24 cellular contexts compared by ENCODE assay signal in genomic region chr9:23772384-23772783, GRCh38. TPM values are rescaled to one million over a fixed set of nuclear protein-coding genes. Genes with fewer than 3 reads are reported as not detected.
"Had no signal": no experiment of that assay in that cellular context is flagged by ENCODE, and none has a peak within 500 bp of the region (broad histone marks: within the 10 kb centered on the region; RNA-seq: fewer than 3 reads in every experiment).

No MANE protein-coding gene starts in this region.

- H3K27me3 ChIP-seq: body of pancreas, Peyer's patch had no signal

- ATAC-seq: activated CD4-positive, CD25-positive, alpha-beta regulatory T cell treated with anti-CD3 and anti-CD28 coated beads, Interleukin-2, amount 50 U/mL, for 24 hours; activated CD8-positive, alpha-beta T cell treated with anti-CD3 and anti-CD28 coated beads for 36 hours; body of pancreas had no signal

- H3K4me3 ChIP-seq: body of pancreas, Peyer's patch had no signal

- H3K27me3 Mint-ChIP-seq: activated CD8-positive, alpha-beta T cell treated with anti-CD3 and anti-CD28 coated beads for 36 hours; activated naive CD4-positive, alpha-beta T cell treated with anti-CD3 and anti-CD28 coated beads, Interleukin-2, amount 50 U/mL, for 24 hours had no signal

- H3K4me3 Mint-ChIP-seq: activated CD8-positive, alpha-beta T cell treated with anti-CD3 and anti-CD28 coated beads for 36 hours; activated naive CD4-positive, alpha-beta T cell treated with anti-CD3 and anti-CD28 coated beads, Interleukin-2, amount 50 U/mL, for 24 hours; T-helper 1 cell treated with Interleukin-12 subunit alpha and Interleukin-12 subunit beta and Interleukin-4 antibody, amounts not matched to agents 30 μg/mL and 1 μg/mL, for 36 hours had no signal

- H3K36me3 ChIP-seq: Peyer's patch had no signal

- H3K9me3 Mint-ChIP-seq: activated naive CD4-positive, alpha-beta T cell treated with anti-CD3 and anti-CD28 coated beads, Interleukin-2, amount 50 U/mL, for 24 hours had no signal

- H3K36me3 Mint-ChIP-seq: activated naive CD4-positive, alpha-beta T cell treated with anti-CD3 and anti-CD28 coated beads, Interleukin-2, amount 50 U/mL, for 24 hours had no signal

- DNase-seq: activated CD4-positive, alpha-beta T cell treated with anti-CD3 and anti-CD28 coated beads for 4 hours; activated CD8-positive, alpha-beta memory T cell treated with anti-CD3 and anti-CD28 coated beads, Interleukin-2, amount 50 U/mL, for 48 hours; activated CD8-positive, alpha-beta T cell treated with anti-CD3 and anti-CD28 coated beads for 36 hours; activated T-cell treated with anti-CD3 and anti-CD28 coated beads, Interleukin-2, amount 50 U/mL, for 1 hour; aorta; body of pancreas; IMR-90; Kasumi-1; KBM-7; NCI-H1048; NCI-H146; NCI-H187 treated with DMSO at 0.1 percent for 48 hours; NCI-H2081 treated with DMSO at 0.1 percent for 48 hours; NCI-H2171 treated with DMSO at 0.1 percent for 48 hours; NCI-H526; NK-92 treated with Interleukin-12 subunit alpha and Interleukin-12 subunit beta, amount 100 ng/mL, for 24 hours; OCI-M1; Peyer's patch; SHP77 had no signal

- H3K27ac Mint-ChIP-seq: activated CD8-positive, alpha-beta T cell treated with anti-CD3 and anti-CD28 coated beads for 36 hours; activated naive CD4-positive, alpha-beta T cell treated with anti-CD3 and anti-CD28 coated beads, Interleukin-2, amount 50 U/mL, for 24 hours; T-helper 1 cell treated with Interleukin-12 subunit alpha and Interleukin-12 subunit beta and Interleukin-4 antibody, amounts not matched to agents 30 μg/mL and 1 μg/mL, for 36 hours had no signal

- H3K4me1 Mint-ChIP-seq: activated naive CD4-positive, alpha-beta T cell treated with anti-CD3 and anti-CD28 coated beads, Interleukin-2, amount 50 U/mL, for 24 hours had no signal

- H3K27ac ChIP-seq: body of pancreas, Peyer's patch, RWPE1 had no signal

- H3K4me1 ChIP-seq: body of pancreas, Peyer's patch had no signal

- H3K9me3 ChIP-seq: body of pancreas, Peyer's patch had no signal

RNA-seq across cellular contexts. Expression of gene ELAVL2, which starts 53.7 kb away (rescaled TPM):
- total RNA-seq: activated CD8-positive, alpha-beta T cell treated with anti-CD3 and anti-CD28 coated beads for 36 hours; body of pancreas; Peyer's patch; SK-MEL-5 had no signal
- polyA plus RNA-seq: aorta, IMR-90 had no signal
